ENCODE assay signal across 14 cellular contexts in genomic region chr19:1417681-1418493, GRCh38. TPM values are rescaled to one million over a fixed set of nuclear protein-coding genes. Genes with fewer than 3 reads are reported as not detected.
DNase-seq lines count a peak whose midpoint lies in the region; ATAC-seq and TF ChIP-seq lines count a peak whose summit lies in the region.
"Had no signal": no experiment of that assay in that cellular context is flagged by ENCODE, and none has a peak within 500 bp of the region (broad histone marks: within the 10 kb centered on the region; RNA-seq: fewer than 3 reads in every experiment).

No MANE protein-coding gene starts in this region.

- H3K4me1 Mint-ChIP-seq in activated T-cell treated with anti-CD3 and anti-CD28 coated beads, Interleukin-2, amount 50 U/mL, for 24 hours (ENCODE audit: low read depth), result peaks cover 41% of the 10 kb centered on the region
- H3K4me1 Mint-ChIP-seq in activated T-cell treated with anti-CD3 and anti-CD28 coated beads, Interleukin-2, amount 50 U/mL, for 4 hours (ENCODE audit: low read depth), result peaks cover 41% of the 10 kb centered on the region
- H3K4me1 Mint-ChIP-seq in memory B cell, result peaks cover 12% of the 10 kb centered on the region

- no peaks in the 10 kb centered on the region for H3K9me3 Mint-ChIP-seq in activated T-cell treated with anti-CD3 and anti-CD28 coated beads, Interleukin-2, amount 50 U/mL, for 24 hours
- no peaks in the 10 kb centered on the region for H3K9me3 Mint-ChIP-seq in activated T-cell treated with anti-CD3 and anti-CD28 coated beads, Interleukin-2, amount 50 U/mL, for 4 hours
- no peaks in the 10 kb centered on the region for H3K9me3 Mint-ChIP-seq in memory B cell

- H3K27me3 Mint-ChIP-seq in activated T-cell treated with anti-CD3 and anti-CD28 coated beads, Interleukin-2, amount 50 U/mL, for 24 hours, result no peaks in the 10 kb centered on the region
- no peaks in the 10 kb centered on the region for H3K27me3 Mint-ChIP-seq in activated T-cell treated with anti-CD3 and anti-CD28 coated beads, Interleukin-2, amount 50 U/mL, for 4 hours (ENCODE audit: low read depth)
- H3K27me3 Mint-ChIP-seq in memory B cell, result no peaks in the 10 kb centered on the region

- DNase-seq in activated T-cell treated with anti-CD3 and anti-CD28 coated beads, Interleukin-2, amount 50 U/mL, for 24 hours, result no peak
- DNase-seq in activated T-cell treated with anti-CD3 and anti-CD28 coated beads, Interleukin-2, amount 50 U/mL, for 4 hours, result no peak
- DNase-seq in choroid plexus epithelial cell (ENCODE audit: low read depth) (peak; percentile 18), memory B cell (ENCODE audit: low spot score in 2 of 2) (no peak), UCSD-AML1 (lab: John Stamatoyannopoulos, UW; ENCODE audit: unreplicated experiment) (no peak)
- DNase-seq: activated CD4-positive, alpha-beta T cell treated with anti-CD3 and anti-CD28 coated beads for 4 hours; activated naive CD4-positive, alpha-beta T cell; DMS153; NCI-H1048; NCI-H524 treated with DMSO at 0.1 percent for 48 hours; SIG-M5 had no signal

- TF ChIP-seq CTCF in choroid plexus epithelial cell (conservative IDR thresholded peaks at IDR 0.05; ENCODE audit: low read depth, low read length), result no peak

- no peak overlapping the region for H3K4me3 Mint-ChIP-seq in activated T-cell treated with anti-CD3 and anti-CD28 coated beads, Interleukin-2, amount 50 U/mL, for 24 hours
- H3K4me3 Mint-ChIP-seq in activated T-cell treated with anti-CD3 and anti-CD28 coated beads, Interleukin-2, amount 50 U/mL, for 4 hours, result no peak overlapping the region
- no peak overlapping the region for H3K4me3 Mint-ChIP-seq in memory B cell

- ATAC-seq in activated T-cell treated with anti-CD3 and anti-CD28 coated beads, Interleukin-2, amount 50 U/mL, for 4 hours, result no peak
- ATAC-seq in memory B cell (ENCODE audit: low read depth) (no peak), HG03469 (IDR thresholded peaks at IDR 0.05; ENCODE audit: unreplicated experiment) (no peak), HG03521 (IDR thresholded peaks at IDR 0.05; ENCODE audit: unreplicated experiment) (no peak)

- H3K27ac ChIP-seq in temporal lobe (ENCODE audit: low read depth, low read length), result peak overlapping the region; percentile 10

- H3K36me3 Mint-ChIP-seq in activated T-cell treated with anti-CD3 and anti-CD28 coated beads, Interleukin-2, amount 50 U/mL, for 24 hours (ENCODE audit: low read depth), result peaks cover 91% of the 10 kb centered on the region
- H3K36me3 Mint-ChIP-seq in activated T-cell treated with anti-CD3 and anti-CD28 coated beads, Interleukin-2, amount 50 U/mL, for 4 hours (ENCODE audit: insufficient read depth), result peaks cover 31% of the 10 kb centered on the region
- peaks cover 16% of the 10 kb centered on the region for H3K36me3 Mint-ChIP-seq in memory B cell

- H3K27ac Mint-ChIP-seq in activated T-cell treated with anti-CD3 and anti-CD28 coated beads, Interleukin-2, amount 50 U/mL, for 24 hours, result peak overlapping the region; percentile 91
- peak overlapping the region; percentile 55 for H3K27ac Mint-ChIP-seq in memory B cell

- H3K4me3 ChIP-seq in choroid plexus epithelial cell (ENCODE audit: low read depth, low read length), result no peak overlapping the region

RNA-seq across cellular contexts. Expression of gene DAZAP1, which starts 10.5 kb away (rescaled TPM):
- 100 to 1,000 TPM; 296 to 322 (median 303) TPM for total RNA-seq in activated T-cell treated with anti-CD3 and anti-CD28 coated beads, Interleukin-2, amount 50 U/mL, for 4 hours
- 25.8 TPM for total RNA-seq in temporal lobe

RNA-seq across cellular contexts. Expression of gene GAMT, which starts 16.5 kb away (rescaled TPM):
- total RNA-seq in activated T-cell treated with anti-CD3 and anti-CD28 coated beads, Interleukin-2, amount 50 U/mL, for 4 hours, result 10 to 100 TPM; 16.0 to 25.9 (median 23.1) TPM
- total RNA-seq in temporal lobe, result 10.3 TPM

RNA-seq across cellular contexts. Expression of gene RPS15, which starts 20.3 kb away (rescaled TPM):
- 1,000 to 10,000 TPM; 2,317 to 2,484 (median 2,379) TPM for total RNA-seq in activated T-cell treated with anti-CD3 and anti-CD28 coated beads, Interleukin-2, amount 50 U/mL, for 4 hours
- total RNA-seq in temporal lobe, result 418 TPM

RNA-seq across cellular contexts. Expression of gene APC2, which starts 32.0 kb away (rescaled TPM):
- total RNA-seq in activated T-cell treated with anti-CD3 and anti-CD28 coated beads, Interleukin-2, amount 50 U/mL, for 4 hours, result under 1 TPM; 0.13 to 0.45 (median 0.16) TPM
- 193 TPM for total RNA-seq in temporal lobe

RNA-seq across cellular contexts. Expression of gene NDUFS7, which starts 34.2 kb away (rescaled TPM):
- total RNA-seq in activated T-cell treated with anti-CD3 and anti-CD28 coated beads, Interleukin-2, amount 50 U/mL, for 4 hours, result 100 to 1,000 TPM; 124 to 142 (median 137) TPM
- total RNA-seq in temporal lobe, result 21.4 TPM

Comparison
In these comparisons a context has a peak if more than half of its experiments do, and no peak if none do; other contexts are left out.
1. RNA of gene DAZAP1, which starts 10.5 kb away (total RNA-seq): 296 to 322 TPM in activated T-cell treated with anti-CD3 and anti-CD28 coated beads, Interleukin-2, amount 50 U/mL, for 4 hours; 25.8 TPM in temporal lobe (single experiment); every median in the first group is over 10 times any median in the second.